In the genomic region with DNA sequence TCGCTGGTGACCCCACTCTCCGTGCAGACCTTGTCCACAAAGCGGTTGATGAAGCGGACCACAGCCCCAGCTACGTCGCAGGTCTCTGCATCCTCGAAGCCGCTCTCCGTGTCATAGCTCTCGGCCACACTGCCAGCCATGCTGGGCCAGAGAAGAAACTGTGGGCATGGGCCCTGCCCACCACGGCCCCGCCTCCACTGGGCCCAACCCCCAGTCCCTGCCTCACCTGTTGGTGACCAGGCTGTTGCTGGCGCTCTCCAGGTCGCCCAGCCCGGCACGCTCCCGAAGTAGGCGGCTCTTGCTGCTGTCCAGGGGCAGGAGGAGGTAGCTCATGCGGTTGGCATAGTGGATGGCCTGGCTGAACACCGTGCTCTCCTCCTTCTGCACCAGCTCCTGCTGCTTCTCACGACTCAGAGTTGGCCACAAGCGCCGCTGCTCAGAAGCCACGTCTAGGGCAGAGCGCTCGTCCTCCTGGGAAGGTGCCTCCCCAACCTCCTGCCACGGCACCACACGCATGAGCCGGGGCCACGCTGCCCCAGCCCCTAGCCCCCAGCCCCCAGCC, we compare ENCODE assay signal across 32 cellular contexts. TPM values are rescaled to one million over a fixed set of nuclear protein-coding genes. Genes with fewer than 3 reads are reported as not detected.
"Had no signal": no experiment of that assay in that cellular context is flagged by ENCODE, and none has a peak within 500 bp of the region (broad histone marks: within the 10 kb centered on the region; RNA-seq: fewer than 3 reads in every experiment).

No MANE protein-coding gene starts in this region.

- H3K27me3 ChIP-seq: ascending aorta, colonic mucosa, dorsolateral prefrontal cortex, esophagus muscularis mucosa, foreskin keratinocyte, gastrocnemius medialis, heart left ventricle had no signal

- H3K9me3 Mint-ChIP-seq: activated CD4-positive, alpha-beta memory T cell treated with anti-CD3 and anti-CD28 coated beads, Interleukin-2, amount 10 ng/mL, durations not matched to agents 7 days and 5 days; activated CD4-positive, alpha-beta T cell treated with anti-CD3 and anti-CD28 coated beads, Interleukin-2, amount 10 ng/mL, durations not matched to agents 7 days and 5 days; activated naive CD4-positive, alpha-beta T cell treated with anti-CD3 and anti-CD28 coated beads, Interleukin-2, amount 10 ng/mL, durations not matched to agents 7 days and 5 days; activated naive CD4-positive, alpha-beta T cell treated with anti-CD3 and anti-CD28 coated beads, Interleukin-2, amount 50 U/mL, for 72 hours; activated naive CD8-positive, alpha-beta T cell treated with anti-CD3 and anti-CD28 coated beads, Interleukin-2, amount 10 ng/mL, durations not matched to agents 7 days and 5 days; activated T-cell treated with anti-CD3 and anti-CD28 coated beads, Interleukin-2, amount 50 U/mL, for 24 hours; activated T-cell treated with anti-CD3 and anti-CD28 coated beads, Interleukin-2, amount 50 U/mL, for 72 hours; brain; central memory CD8-positive, alpha-beta T cell; endodermal cell; WTC11 had no signal

- H3K4me3 Mint-ChIP-seq: activated CD4-positive, alpha-beta memory T cell treated with anti-CD3 and anti-CD28 coated beads, Interleukin-2, amount 10 ng/mL, durations not matched to agents 7 days and 5 days; activated CD4-positive, alpha-beta T cell treated with anti-CD3 and anti-CD28 coated beads, Interleukin-2, amount 10 ng/mL, durations not matched to agents 7 days and 5 days; activated naive CD4-positive, alpha-beta T cell treated with anti-CD3 and anti-CD28 coated beads, Interleukin-2, amount 10 ng/mL, durations not matched to agents 7 days and 5 days; activated naive CD8-positive, alpha-beta T cell treated with anti-CD3 and anti-CD28 coated beads, Interleukin-2, amount 10 ng/mL, durations not matched to agents 7 days and 5 days; activated T-cell treated with anti-CD3 and anti-CD28 coated beads, Interleukin-2, amount 50 U/mL, for 24 hours; activated T-cell treated with anti-CD3 and anti-CD28 coated beads, Interleukin-2, amount 50 U/mL, for 72 hours; brain; central memory CD8-positive, alpha-beta T cell; endodermal cell; WTC11 had no signal

- ATAC-seq: activated naive CD4-positive, alpha-beta T cell treated with anti-CD3 and anti-CD28 coated beads, Interleukin-2, amount 50 U/mL, for 72 hours; activated T-cell treated with anti-CD3 and anti-CD28 coated beads, Interleukin-2, amount 50 U/mL, for 72 hours; foreskin keratinocyte; gastrocnemius medialis; heart left ventricle; WTC11 had no signal

- H3K27ac ChIP-seq: ascending aorta, colonic mucosa, esophagus muscularis mucosa, foreskin keratinocyte, gastrocnemius medialis, heart left ventricle, VCaP had no signal

- H3K27ac Mint-ChIP-seq: activated CD4-positive, alpha-beta memory T cell treated with anti-CD3 and anti-CD28 coated beads, Interleukin-2, amount 10 ng/mL, durations not matched to agents 7 days and 5 days; activated CD4-positive, alpha-beta T cell treated with anti-CD3 and anti-CD28 coated beads, Interleukin-2, amount 10 ng/mL, durations not matched to agents 7 days and 5 days; activated naive CD4-positive, alpha-beta T cell treated with anti-CD3 and anti-CD28 coated beads, Interleukin-2, amount 10 ng/mL, durations not matched to agents 7 days and 5 days; activated naive CD4-positive, alpha-beta T cell treated with anti-CD3 and anti-CD28 coated beads, Interleukin-2, amount 50 U/mL, for 72 hours; activated naive CD8-positive, alpha-beta T cell treated with anti-CD3 and anti-CD28 coated beads, Interleukin-2, amount 10 ng/mL, durations not matched to agents 7 days and 5 days; activated T-cell treated with anti-CD3 and anti-CD28 coated beads, Interleukin-2, amount 50 U/mL, for 24 hours; activated T-cell treated with anti-CD3 and anti-CD28 coated beads, Interleukin-2, amount 50 U/mL, for 72 hours; brain; endodermal cell; WTC11 had no signal

- H3K9me3 ChIP-seq: ascending aorta, colonic mucosa, esophagus muscularis mucosa, gastrocnemius medialis, heart left ventricle had no signal

- H3K4me1 Mint-ChIP-seq: brain, endodermal cell, WTC11 had no signal

- H3K4me1 ChIP-seq: ascending aorta, colonic mucosa, esophagus muscularis mucosa, foreskin keratinocyte, gastrocnemius medialis, heart left ventricle had no signal

- DNase-seq: activated CD4-positive, alpha-beta memory T cell treated with anti-CD3 and anti-CD28 coated beads, Interleukin-2, amount 10 ng/mL, durations not matched to agents 7 days and 5 days; activated CD4-positive, alpha-beta T cell treated with anti-CD3 and anti-CD28 coated beads for 1 hour; activated CD4-positive, alpha-beta T cell treated with anti-CD3 and anti-CD28 coated beads for 4 hours; activated CD4-positive, alpha-beta T cell treated with anti-CD3 and anti-CD28 coated beads, Interleukin-2, amount 10 ng/mL, durations not matched to agents 7 days and 5 days; activated CD4-positive, alpha-beta T cell treated with anti-CD3 and anti-CD28 coated beads, Interleukin-2, amount 50 U/mL, for 4 hours; activated CD8-positive, alpha-beta memory T cell treated with anti-CD3 and anti-CD28 coated beads, Interleukin-2, amount 50 U/mL, for 48 hours; activated gamma-delta T cell; activated naive CD4-positive, alpha-beta T cell; activated naive CD4-positive, alpha-beta T cell treated with anti-CD3 and anti-CD28 coated beads, Interleukin-2, amount 10 ng/mL, durations not matched to agents 7 days and 5 days; activated naive CD8-positive, alpha-beta T cell treated with anti-CD3 and anti-CD28 coated beads, Interleukin-2, amount 10 ng/mL, durations not matched to agents 7 days and 5 days; activated T-cell treated with anti-CD3 and anti-CD28 coated beads for 4 hours; activated T-cell treated with anti-CD3 and anti-CD28 coated beads, Interleukin-2, amount 50 U/mL, for 24 hours; activated T-cell treated with anti-CD3 and anti-CD28 coated beads, Interleukin-2, amount 50 U/mL, for 72 hours; colonic mucosa; effector memory CD4-positive, alpha-beta T cell; endodermal cell; erythroblast; foreskin keratinocyte; gastrocnemius medialis; glutamatergic neuron; heart left ventricle; T-helper 2 cell had no signal

- H3K4me3 ChIP-seq: ascending aorta, colonic mucosa, dorsolateral prefrontal cortex, esophagus muscularis mucosa, gastrocnemius medialis, heart left ventricle had no signal

- H3K27me3 Mint-ChIP-seq: activated CD4-positive, alpha-beta memory T cell treated with anti-CD3 and anti-CD28 coated beads, Interleukin-2, amount 10 ng/mL, durations not matched to agents 7 days and 5 days; activated CD4-positive, alpha-beta T cell treated with anti-CD3 and anti-CD28 coated beads, Interleukin-2, amount 10 ng/mL, durations not matched to agents 7 days and 5 days; activated naive CD4-positive, alpha-beta T cell treated with anti-CD3 and anti-CD28 coated beads, Interleukin-2, amount 10 ng/mL, durations not matched to agents 7 days and 5 days; activated naive CD8-positive, alpha-beta T cell treated with anti-CD3 and anti-CD28 coated beads, Interleukin-2, amount 10 ng/mL, durations not matched to agents 7 days and 5 days; activated T-cell treated with anti-CD3 and anti-CD28 coated beads, Interleukin-2, amount 50 U/mL, for 24 hours; brain; central memory CD8-positive, alpha-beta T cell had no signal

RNA-seq across cellular contexts. Expression of a gene that starts 19.3 kb away (rescaled TPM):
- total RNA-seq: ascending aorta had no signal

RNA-seq across cellular contexts. Expression of a gene that starts 24.6 kb away (rescaled TPM):
- total RNA-seq: activated naive CD8-positive, alpha-beta T cell treated with anti-CD3 and anti-CD28 coated beads, Interleukin-2, amount 10 ng/mL, durations not matched to agents 7 days and 5 days; ascending aorta; bronchial epithelial cell; cardiac septum; colonic mucosa; endodermal cell; esophagus muscularis mucosa; foreskin keratinocyte; gastrocnemius medialis; heart left ventricle had no signal
- polyA plus RNA-seq: heart left ventricle had no signal
